ENCODE assay signal across 1 cellular context in the genomic region with DNA sequence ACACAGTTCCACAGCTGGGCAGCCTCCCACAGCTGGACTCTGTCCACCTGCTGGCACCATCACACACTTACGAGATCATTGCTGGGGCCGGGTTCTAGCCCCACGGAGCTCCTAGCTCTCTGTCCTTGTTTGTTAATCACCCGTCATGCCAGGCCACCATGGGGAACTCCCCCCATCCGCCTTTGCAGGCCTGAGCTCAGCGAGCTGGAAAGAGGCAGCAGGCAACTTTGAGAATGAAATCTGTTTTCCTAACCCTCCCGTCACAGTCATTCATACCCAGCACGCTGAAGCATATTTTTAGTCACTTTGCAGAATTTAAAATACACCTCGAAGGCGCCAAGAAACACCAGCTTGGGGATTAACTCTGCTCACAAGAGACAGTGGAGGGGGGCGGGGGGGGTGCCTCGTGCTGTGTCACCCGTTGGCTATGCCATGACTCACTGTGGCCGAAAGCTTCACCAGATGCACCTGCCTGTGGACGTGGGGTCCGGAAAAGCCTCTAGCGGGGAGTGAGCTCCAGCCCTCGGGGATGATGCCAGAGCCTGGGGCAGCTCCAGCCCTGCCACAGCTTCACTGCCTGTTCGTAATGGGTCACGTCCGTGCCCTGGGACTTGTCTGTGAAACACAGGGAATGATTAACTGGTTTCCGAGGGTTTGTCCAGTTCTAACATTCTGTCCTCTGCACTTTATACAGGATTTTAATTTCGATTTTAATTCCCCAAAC.
TF ChIP-seq lines count a peak whose summit lies in the region.

No MANE protein-coding gene starts in this region.

TF ChIP-seq in HepG2, 621 proteins besides CTCF, POLR2A, EP300 and RAD21 (continued from another document):
- TF ChIP-seq, protein P1, sequence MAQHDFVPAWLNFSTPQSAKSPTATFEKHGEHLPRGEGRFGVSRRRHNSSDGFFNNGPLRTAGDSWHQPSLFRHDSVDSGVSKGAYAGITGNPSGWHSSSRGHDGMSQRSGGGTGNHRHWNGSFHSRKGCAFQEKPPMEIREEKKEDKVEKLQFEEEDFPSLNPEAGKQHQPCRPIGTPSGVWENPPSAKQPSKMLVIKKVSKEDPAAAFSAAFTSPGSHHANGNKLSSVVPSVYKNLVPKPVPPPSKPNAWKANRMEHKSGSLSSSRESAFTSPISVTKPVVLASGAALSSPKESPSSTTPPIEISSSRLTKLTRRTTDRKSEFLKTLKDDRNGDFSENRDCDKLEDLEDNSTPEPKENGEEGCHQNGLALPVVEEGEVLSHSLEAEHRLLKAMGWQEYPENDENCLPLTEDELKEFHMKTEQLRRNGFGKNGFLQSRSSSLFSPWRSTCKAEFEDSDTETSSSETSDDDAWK (CRISPR knock-in tag; IDR thresholded peaks at IDR 0.05) = no peak
- no peak for TF ChIP-seq ZSCAN25 (CRISPR knock-in tag; IDR thresholded peaks at IDR 0.05)
- TF ChIP-seq, protein P2, sequence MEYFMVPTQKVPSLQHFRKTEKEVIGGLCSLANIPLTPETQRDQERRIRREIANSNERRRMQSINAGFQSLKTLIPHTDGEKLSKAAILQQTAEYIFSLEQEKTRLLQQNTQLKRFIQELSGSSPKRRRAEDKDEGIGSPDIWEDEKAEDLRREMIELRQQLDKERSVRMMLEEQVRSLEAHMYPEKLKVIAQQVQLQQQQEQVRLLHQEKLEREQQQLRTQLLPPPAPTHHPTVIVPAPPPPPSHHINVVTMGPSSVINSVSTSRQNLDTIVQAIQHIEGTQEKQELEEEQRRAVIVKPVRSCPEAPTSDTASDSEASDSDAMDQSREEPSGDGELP (IDR thresholded peaks at IDR 0.05; ENCODE audit: borderline replicate concordance, low read depth) = no peak
